ENCODE assay signal across 8 cellular contexts in the genomic region with DNA sequence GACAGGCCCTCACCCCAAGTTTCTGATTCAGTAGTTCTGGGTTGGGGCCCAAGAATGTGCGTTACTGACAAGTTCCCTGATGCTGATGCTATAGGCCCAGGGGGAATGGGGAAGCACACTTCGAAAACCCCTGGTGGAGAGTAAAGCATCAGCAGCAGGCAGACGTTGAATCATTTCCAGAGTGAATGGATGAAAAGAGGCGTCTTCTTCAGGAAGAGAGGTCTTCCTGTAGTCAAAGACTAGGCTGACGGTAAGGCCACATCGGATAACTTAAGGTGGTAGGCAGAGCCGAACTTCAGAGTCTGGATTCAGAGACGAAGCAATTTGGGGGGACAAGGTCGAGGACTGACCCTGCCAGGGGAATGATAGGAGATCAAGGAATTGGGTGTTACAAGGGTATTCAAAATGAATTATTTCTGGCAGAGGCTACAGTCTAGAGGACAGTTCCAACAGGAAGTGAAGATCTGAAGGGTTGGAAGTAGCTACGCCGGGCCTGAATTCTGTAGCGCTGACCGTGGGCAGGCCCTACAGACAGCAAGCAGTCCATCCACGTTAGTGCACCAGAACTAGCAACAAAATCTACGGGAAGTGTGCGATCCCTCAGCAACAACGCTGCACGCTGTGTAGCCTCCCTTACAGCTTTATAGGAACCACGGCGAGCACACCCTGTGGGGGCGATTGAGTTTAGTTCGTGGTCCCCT. TPM values are rescaled to one million over a fixed set of nuclear protein-coding genes. Genes with fewer than 3 reads are reported as not detected.
DNase-seq lines count a peak whose midpoint lies in the region; ATAC-seq, FAIRE-seq and TF ChIP-seq lines count a peak whose summit lies in the region.

No MANE protein-coding gene starts in this region.

- H3K4me2 ChIP-seq in A549, result peak overlapping the region; percentile 83

- CTCF ChIA-PET in A549 (lab: Yijun Ruan, JAX) (interaction anchor here (1.2 to 1.4 kb wide), 2 partner anchors 34 to 59 kb away, joined by 4 to 5 read pairs; no protein-coding TSS in a partner anchor), T-cell (lab: Charles Lee) (interaction anchor here in 1 of 2 donors (1.0 to 1.4 kb wide), 4 partner anchors 18 to 209 kb away, joined by 3 to 8 read pairs (median 4); partner anchors contain the start of genes CBL, TRAPPC4 and VPS11)

- no peaks in the 10 kb centered on the region for H3K9me3 Mint-ChIP-seq in T-cell

- 43% methylated on average over 20 of the region's 22 CpGs for WGBS in A549 (ENCODE audit: missing lambda C conversion rate)

- no peaks in the 10 kb centered on the region for H3K27me3 ChIP-seq in left lung

- peak overlapping the region; percentile 88 to 96 for H3K27ac ChIP-seq in A549
- H3K27ac ChIP-seq in caudate nucleus (ENCODE audit: low read depth, low read length), result peak overlapping the region; percentile 76
- H3K27ac ChIP-seq in left lung, result peak overlapping the region; percentile 63 to 80

- no peaks in the 10 kb centered on the region for H3K9me3 ChIP-seq in A549
- H3K9me3 ChIP-seq in left lung, result no peaks in the 10 kb centered on the region

- intact Hi-C loops in left lung (cut with DNase I), result no loop called here

- TF ChIP-seq EP300 in A549 (IDR thresholded peaks at IDR 0.05), result no peak

- no peak for TF ChIP-seq RAD21 in A549 (conservative IDR thresholded peaks at IDR 0.05 in 1 of 2, IDR thresholded peaks at IDR 0.05 in 1 of 2)

- H3K27ac Mint-ChIP-seq in T-cell, result peak overlapping the region; percentile 90

- ATAC-seq in A549 (peak; percentile 52 to 56; a peak in 5 of 6 replicates), GM18505 (IDR thresholded peaks at IDR 0.05; ENCODE audit: unreplicated experiment) (peak; percentile 22), HG03280 (IDR thresholded peaks at IDR 0.05; ENCODE audit: unreplicated experiment) (peak; percentile 11), T-cell (replicated peaks in 1 of 4) (peak; percentile 24 to 38 (median 30)), left lung (peak; percentile 17)

- peak overlapping the region; percentile 97 for H3K4me3 ChIP-seq in A549
- peak overlapping the region; percentile 87 to 98 for H3K4me3 ChIP-seq in left lung

- TF ChIP-seq CTCF in A549 (IDR thresholded peaks at IDR 0.05) (no peak), left lung (IDR thresholded peaks at IDR 0.05) (no peak)

- H3K4me1 ChIP-seq in A549, result peaks cover 28% of the 10 kb centered on the region
- H3K4me1 ChIP-seq in left lung, result peaks cover 4 to 38% of the 10 kb centered on the region in 2 donors

- peak; percentile 40 to 65 for DNase-seq in A549 (ENCODE audit: low read depth in 1 of 2, low spot score in 1 of 2)
- DNase-seq in T-cell, result peak in 25 of 34 experiments; percentile 5 to 45 (median 19)
- DNase-seq in caudate nucleus (lab: John Stamatoyannopoulos, UW), result peak in 8 of 61 donors; percentile 33 to 67 (median 45)
- DNase-seq in left lung, result no peak
- peak in 5 of 6 experiments; percentile 16 to 42 (median 25) for DNase-seq in stimulated activated naive CD4-positive, alpha-beta T cell (lab: John Stamatoyannopoulos, UW)
- no peak for DNase-seq in D341Med (ENCODE audit: low spot score)

- peak overlapping the region; percentile 92 to 98 (median 97) for H3K4me3 Mint-ChIP-seq in T-cell

- POLR2A ChIA-PET in A549 (lab: Yijun Ruan, JAX), result interaction anchor here (0.6 to 2.3 kb wide), 2 partner anchors 21 to 102 kb away, joined by 3 to 10 read pairs; partner anchors contain the start of genes RPS25 and TRAPPC4
- POLR2A ChIA-PET in T-cell (lab: Charles Lee), result interaction anchor here (0.6 to 1.3 kb wide), 5 partner anchors 17 to 209 kb away, joined by 3 to 15 read pairs (median 7); partner anchors contain the start of genes CBL (in 1 of the 2), RPS25 (in 1 of the 2) and TRAPPC4 (in 1 of the 2)

- peaks cover 13% of the 10 kb centered on the region for H3K36me3 Mint-ChIP-seq in T-cell

- H3K4me1 Mint-ChIP-seq in T-cell, result peaks cover 38 to 41% (median 41%) of the 10 kb centered on the region in 3 donors

- TF ChIP-seq POLR2A in A549 (IDR thresholded peaks at IDR 0.05; ENCODE audit: low read length) (no peak), GM18505 (IDR thresholded peaks at IDR 0.05; ENCODE audit: borderline replicate concordance, extremely low read depth, insufficient read depth, insufficient read length) (no peak)

- no peaks in the 10 kb centered on the region for H3K27me3 Mint-ChIP-seq in T-cell

- no peak for FAIRE-seq in A549 (lab: Jason Lieb, UNC)

- H3K36me3 ChIP-seq in left lung, result peaks cover 0 to 27% of the 10 kb centered on the region in 2 donors

TF ChIP-seq in A549, 52 proteins besides CTCF, POLR2A, EP300 and RAD21:
- TF ChIP-seq HOXB5 (CRISPR knock-in tag; IDR thresholded peaks at IDR 0.05) (no peak), ZC3H11A (IDR thresholded peaks at IDR 0.05) (no peak), HEYL (CRISPR knock-in tag; IDR thresholded peaks at IDR 0.05) (no peak), KDM5A (IDR thresholded peaks at IDR 0.05) (no peak), HOXA7 (CRISPR knock-in tag; IDR thresholded peaks at IDR 0.05) (no peak), CEBPB (IDR thresholded peaks at IDR 0.05) (no peak)

RNA-seq across cellular contexts. Expression of gene CENATAC, which starts 0.9 kb away (rescaled TPM):
- 14.8 and 20.2 TPM in 2 replicates for polyA plus RNA-seq in A549 (2011; rRNA removed)
- 11.6 and 12.5 TPM in 2 replicates for polyA plus RNA-seq in A549 (2012; cell fraction: cytosol; rRNA removed)
- 51.4 and 75.0 TPM in 2 replicates for polyA plus RNA-seq in A549 (2012; cell fraction: nucleus; rRNA removed)
- 11.1 to 14.8 TPM (median 12.4 TPM) in 3 replicates for polyA plus RNA-seq in A549 (2017; fragmentation: RNase III; extraction: RNeasy Plus Mini Kit Qiagen cat#74134 plus additional on column Dnase treatment)
- 6.6 and 7.7 TPM in 2 replicates for polyA minus RNA-seq in A549 (2011; rRNA and poly(A)+ RNA removed)
- total RNA-seq in T-cell, result 100 to 1,000 TPM; 104 to 121 (median 118) TPM
- total RNA-seq in left lung, result 10 to 100 TPM; 34.5 to 53.0 TPM

RNA-seq across cellular contexts. Expression of gene RPS25, which starts 21.1 kb away (rescaled TPM):
- 644 and 844 TPM in 2 replicates for polyA plus RNA-seq in A549 (2011; rRNA removed)
- polyA plus RNA-seq in A549 (2012; cell fraction: cytosol; rRNA removed), result 630 and 875 TPM in 2 replicates
- polyA plus RNA-seq in A549 (2012; cell fraction: nucleus; rRNA removed), result 132 and 205 TPM in 2 replicates
- polyA plus RNA-seq in A549 (2017; fragmentation: RNase III; extraction: RNeasy Plus Mini Kit Qiagen cat#74134 plus additional on column Dnase treatment), result 1,476 to 1,567 TPM (median 1,517 TPM) in 3 replicates
- polyA minus RNA-seq in A549 (2011; rRNA and poly(A)+ RNA removed), result 39.1 and 56.7 TPM in 2 replicates
- total RNA-seq in T-cell, result 1,000 to 10,000 TPM; 1,733 to 2,728 (median 2,161) TPM
- 100 to 1,000 TPM; 786 to 872 TPM for total RNA-seq in left lung

RNA-seq across cellular contexts. Expression of gene TRAPPC4, which starts 21.5 kb away (rescaled TPM):
- polyA plus RNA-seq in A549 (2011; rRNA removed) (77.7 and 90.0 TPM in 2 replicates), A549 (2017; fragmentation: RNase III; extraction: RNeasy Plus Mini Kit Qiagen cat#74134 plus additional on column Dnase treatment) (61.7 to 72.8 TPM (median 71.6 TPM) in 3 replicates)
- polyA plus RNA-seq in A549 (2012; cell fraction: cytosol; rRNA removed), result 116 and 173 TPM in 2 replicates
- polyA plus RNA-seq in A549 (2012; cell fraction: nucleus; rRNA removed), result 75.2 and 94.8 TPM in 2 replicates
- 46.0 and 53.7 TPM in 2 replicates for polyA minus RNA-seq in A549 (2011; rRNA and poly(A)+ RNA removed)
- total RNA-seq in T-cell (10 to 100 TPM; 65.0 to 78.5 (median 74.3) TPM), left lung (10 to 100 TPM; 57.1 to 66.3 TPM)

RNA-seq across cellular contexts. Expression of gene FOXR1, which starts 25.5 kb away (rescaled TPM):
- polyA plus RNA-seq in A549 (2011; rRNA removed) (not detected in 2 replicates), A549 (2017; fragmentation: RNase III; extraction: RNeasy Plus Mini Kit Qiagen cat#74134 plus additional on column Dnase treatment) (not detected in 3 replicates)
- polyA plus RNA-seq in A549 (2012; cell fraction: cytosol; rRNA removed), result not detected in 2 replicates
- not detected in 2 replicates for polyA plus RNA-seq in A549 (2012; cell fraction: nucleus; rRNA removed)
- polyA minus RNA-seq in A549 (2011; rRNA and poly(A)+ RNA removed), result not detected in 2 replicates
- total RNA-seq in T-cell (not detected), left lung (not detected)

RNA-seq across cellular contexts. Expression of gene SLC37A4, which starts 33.6 kb away (rescaled TPM):
- polyA plus RNA-seq in A549 (2011; rRNA removed) (21.2 and 22.8 TPM in 2 replicates), A549 (2017; fragmentation: RNase III; extraction: RNeasy Plus Mini Kit Qiagen cat#74134 plus additional on column Dnase treatment) (12.7 to 15.5 TPM (median 14.0 TPM) in 3 replicates)
- 15.9 and 20.1 TPM in 2 replicates for polyA plus RNA-seq in A549 (2012; cell fraction: cytosol; rRNA removed)
- 42.8 and 46.0 TPM in 2 replicates for polyA plus RNA-seq in A549 (2012; cell fraction: nucleus; rRNA removed)
- 26.0 and 30.3 TPM in 2 replicates for polyA minus RNA-seq in A549 (2011; rRNA and poly(A)+ RNA removed)
- total RNA-seq in T-cell (10 to 100 TPM in 4 of 5 donors, 1 to 10 TPM in 1; 8.9 to 18.0 (median 15.4) TPM), left lung (10 to 100 TPM; 17.8 to 19.8 TPM)

Comparison
In these comparisons a context has a peak if more than half of its experiments do, and no peak if none do; other contexts are left out.
1. DNase-seq: peak in A549 (2 of 2), T-cell (25 of 34) and stimulated activated naive CD4-positive, alpha-beta T cell (5 of 6); none in left lung (0 of 2) and D341Med (single experiment).
2. Peak in every context shown above with its lines, with median percentiles within 50 percentile points of each other: ATAC-seq and H3K27ac ChIP-seq.